Comparison of ENCODE assay signal across 12 cellular contexts in the genomic region with DNA sequence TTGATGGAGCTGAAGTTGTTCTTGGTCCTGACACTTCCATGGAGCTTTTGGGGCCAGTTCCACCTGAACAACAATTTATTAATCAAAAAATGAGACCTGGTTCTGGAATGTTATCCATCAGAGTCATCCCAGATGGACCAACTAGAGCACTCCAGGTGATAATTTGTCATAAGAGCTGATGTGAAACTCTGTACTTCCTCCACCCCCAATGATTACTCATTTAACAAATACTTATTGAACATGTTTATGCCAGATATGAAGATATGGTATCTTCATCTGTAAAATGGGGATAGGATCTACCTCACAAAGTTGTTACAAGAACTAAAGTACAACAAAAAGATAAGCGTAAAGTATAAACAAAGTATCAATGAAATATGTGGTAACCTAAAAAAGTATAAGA.
"Had no signal": no experiment of that assay in that cellular context is flagged by ENCODE, and none has a peak within 500 bp of the region (broad histone marks: within the 10 kb centered on the region; RNA-seq: fewer than 3 reads in every experiment).

No MANE protein-coding gene starts in this region.

- DNase-seq: activated CD4-positive, alpha-beta T cell treated with anti-CD3 and anti-CD28 coated beads, Interleukin-2, amount 50 U/mL, for 4 hours; activated CD4-positive, CD25-positive, alpha-beta regulatory T cell treated with anti-CD3 and anti-CD28 coated beads, Interleukin-2, amount 50 U/mL, for 72 hours; activated gamma-delta T cell treated with Interleukin-2 at 50 U/mL for 16 hours; activated T-cell treated with anti-CD3 and anti-CD28 coated beads, Interleukin-2, amount 50 U/mL, for 4 hours; esophagus squamous epithelium; foreskin fibroblast; head of caudate nucleus; occipital lobe; stimulated activated CD4-positive, alpha-beta T cell treated with anti-CD3 and anti-CD28 coated beads, Interleukin-2, amount 100 ng/mL, for 48 hours; upper lobe of right lung had no signal

- H3K27ac ChIP-seq: upper lobe of right lung had no signal

- H3K4me3 Mint-ChIP-seq: activated T-cell treated with anti-CD3 and anti-CD28 coated beads, Interleukin-2, amount 50 U/mL, for 4 hours; stimulated activated naive CD8-positive, alpha-beta T cell treated with anti-CD3 and anti-CD28 coated beads, Interleukin-15, Interleukin-2, amounts not matched to agents 100 ng/mL and 50 ng/mL, for 24 hours had no signal

- H3K4me3 ChIP-seq: esophagus squamous epithelium, upper lobe of right lung had no signal

- H3K27me3 ChIP-seq: esophagus squamous epithelium, upper lobe of right lung had no signal

- H3K27ac Mint-ChIP-seq: stimulated activated naive CD8-positive, alpha-beta T cell treated with anti-CD3 and anti-CD28 coated beads, Interleukin-15, Interleukin-2, amounts not matched to agents 100 ng/mL and 50 ng/mL, for 24 hours had no signal

- H3K27me3 Mint-ChIP-seq: natural killer cell treated with Interleukin-12 subunit alpha and Interleukin-12 subunit beta and Interleukin-15 and Interleukin-18, amount 100 ng/mL, for 72 hours; stimulated activated naive CD8-positive, alpha-beta T cell treated with anti-CD3 and anti-CD28 coated beads, Interleukin-15, Interleukin-2, amounts not matched to agents 100 ng/mL and 50 ng/mL, for 24 hours had no signal
